Comparison of ENCODE assay signal across 16 cellular contexts in the genomic region with DNA sequence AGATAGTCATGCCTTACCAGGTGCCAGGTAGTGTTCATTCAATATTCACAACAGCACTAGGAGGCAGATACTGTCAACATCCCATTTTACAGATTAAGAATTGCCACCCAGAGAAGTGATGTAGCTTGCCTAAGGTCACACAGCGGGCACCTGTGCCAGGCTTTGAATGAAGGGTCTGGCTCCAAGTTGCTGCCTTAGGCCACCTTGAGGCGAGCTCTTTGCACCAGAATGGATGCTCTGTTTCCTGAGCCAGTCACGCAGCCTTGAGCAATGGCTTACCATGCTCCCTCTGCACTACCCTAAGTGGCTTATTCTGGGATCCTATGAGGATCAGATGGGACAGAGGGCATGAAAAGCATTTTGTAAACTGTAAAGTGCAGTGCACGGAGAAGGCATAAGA.
"Had no signal": no experiment of that assay in that cellular context is flagged by ENCODE, and none has a peak within 500 bp of the region (broad histone marks: within the 10 kb centered on the region; RNA-seq: fewer than 3 reads in every experiment).

No MANE protein-coding gene starts in this region.

- H3K4me1 ChIP-seq: colonic mucosa, foreskin keratinocyte, psoas muscle, testis had no signal

- H3K27me3 ChIP-seq: colonic mucosa, hepatocyte, testis, tibial nerve had no signal

- H3K36me3 ChIP-seq: colonic mucosa, neutrophil, spleen, tibial nerve had no signal

- H3K9me3 ChIP-seq: colonic mucosa, neutrophil, psoas muscle, spleen, testis, tibial nerve had no signal

- H3K4me2 ChIP-seq: hepatocyte had no signal

- H3K27ac ChIP-seq: colonic mucosa, foreskin keratinocyte, hepatocyte, neutrophil, psoas muscle, spleen, testis, tibial nerve had no signal

- H3K79me2 ChIP-seq: hepatocyte had no signal

- DNase-seq: colonic mucosa; effector CD4-positive, alpha-beta T cell; foreskin keratinocyte; left colon; naive B cell; psoas muscle; retina; spleen; stimulated activated CD4-positive, alpha-beta T cell treated with anti-CD3 and anti-CD28 coated beads, Interleukin-2, amount 100 ng/mL, for 24 hours; stimulated activated CD4-positive, alpha-beta T cell treated with anti-CD3 and anti-CD28 coated beads, Interleukin-4, amount 100 ng/mL, for 4 hours; stimulated activated naive B cell treated with anti-CD40 and anti-IgM and Interleukin-4, amounts not matched to agents 10 μg/mL and 1 μg/mL and 100 μg/mL, for 72 hours; stimulated activated naive CD8-positive, alpha-beta T cell treated with anti-CD3 and anti-CD28 coated beads, Interleukin-15, amount 100 ng/mL, for 72 hours; testis had no signal

- H2AFZ ChIP-seq: hepatocyte had no signal

- H3K4me3 ChIP-seq: colonic mucosa, hepatocyte, psoas muscle, spleen, testis, tibial nerve had no signal

- ATAC-seq: foreskin keratinocyte; stimulated activated naive B cell treated with anti-CD40 and anti-IgM and Interleukin-4, amounts not matched to agents 10 μg/mL and 1 μg/mL and 100 μg/mL, for 72 hours; stimulated activated naive CD8-positive, alpha-beta T cell treated with anti-CD3 and anti-CD28 coated beads, Interleukin-15, amount 100 ng/mL, for 72 hours had no signal
